1 cellular context compared by ENCODE assay signal in genomic region chr20:32902456-32903420, GRCh38.
A peak's percentile ranks its signal among the peaks of the same experiment; 100 is the strongest.
TF ChIP-seq lines count a peak whose summit lies in the region.

No MANE protein-coding gene starts in this region.

TF ChIP-seq in HepG2, 621 proteins besides CTCF, POLR2A, EP300 and RAD21 (continued from another document and continues in another):
- TF ChIP-seq, protein P1, sequence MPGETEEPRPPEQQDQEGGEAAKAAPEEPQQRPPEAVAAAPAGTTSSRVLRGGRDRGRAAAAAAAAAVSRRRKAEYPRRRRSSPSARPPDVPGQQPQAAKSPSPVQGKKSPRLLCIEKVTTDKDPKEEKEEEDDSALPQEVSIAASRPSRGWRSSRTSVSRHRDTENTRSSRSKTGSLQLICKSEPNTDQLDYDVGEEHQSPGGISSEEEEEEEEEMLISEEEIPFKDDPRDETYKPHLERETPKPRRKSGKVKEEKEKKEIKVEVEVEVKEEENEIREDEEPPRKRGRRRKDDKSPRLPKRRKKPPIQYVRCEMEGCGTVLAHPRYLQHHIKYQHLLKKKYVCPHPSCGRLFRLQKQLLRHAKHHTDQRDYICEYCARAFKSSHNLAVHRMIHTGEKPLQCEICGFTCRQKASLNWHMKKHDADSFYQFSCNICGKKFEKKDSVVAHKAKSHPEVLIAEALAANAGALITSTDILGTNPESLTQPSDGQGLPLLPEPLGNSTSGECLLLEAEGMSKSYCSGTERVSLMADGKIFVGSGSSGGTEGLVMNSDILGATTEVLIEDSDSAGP (CRISPR knock-in tag; IDR thresholded peaks at IDR 0.05; ENCODE audit: borderline replicate concordance), result peak; percentile 76; the same call in 1 of the 2 replicates
- TF ChIP-seq SRF (IDR thresholded peaks at IDR 0.05; ENCODE audit: low read depth, low read length) (peak; percentile 75; the same call in 1 of the 2 replicates), BORCS8-MEF2B (CRISPR knock-in tag; IDR thresholded peaks at IDR 0.05) (peak; percentile 61; the same call in 1 of the 2 replicates), HOXA5 (CRISPR knock-in tag; IDR thresholded peaks at IDR 0.05) (0 out of 2 replicates have a peak, but pooled peaks have one; percentile 44), ZMYM2 (CRISPR knock-in tag; IDR thresholded peaks at IDR 0.05) (0 out of 2 replicates have a peak, but pooled peaks have one; percentile 55), JUNB (CRISPR knock-in tag; IDR thresholded peaks at IDR 0.05; ENCODE audit: borderline replicate concordance) (no peak), RNF2 (conservative IDR thresholded peaks at IDR 0.05; ENCODE audit: low read depth) (0 out of 2 replicates have a peak, but pooled peaks have one; percentile 36), HNRNPL (IDR thresholded peaks at IDR 0.05; ENCODE audit: low read depth, low read length) (peak; percentile 98), KLF12 (CRISPR knock-in tag; IDR thresholded peaks at IDR 0.05; ENCODE audit: borderline replicate concordance) (0 out of 2 replicates have a peak, but pooled peaks have one; percentile 39), ZBTB38 (CRISPR knock-in tag; IDR thresholded peaks at IDR 0.05) (peak; percentile 54; the same call in 1 of the 2 replicates), SMC3 (IDR thresholded peaks at IDR 0.05; ENCODE audit: low read length) (peak; percentile 97), ZNF256 (CRISPR knock-in tag; conservative IDR thresholded peaks at IDR 0.05) (peak; percentile 54; the same call in 1 of the 2 replicates), EEA1 (CRISPR knock-in tag; IDR thresholded peaks at IDR 0.05; ENCODE audit: borderline replicate concordance) (no peak), JARID2 (CRISPR knock-in tag; IDR thresholded peaks at IDR 0.05; ENCODE audit: insufficient replicate concordance) (peak; percentile 91), NFKB2 (CRISPR knock-in tag; IDR thresholded peaks at IDR 0.05; ENCODE audit: borderline replicate concordance) (peak; percentile 18; the same call in 1 of the 2 replicates), IRF9 (CRISPR knock-in tag; IDR thresholded peaks at IDR 0.05; ENCODE audit: borderline replicate concordance) (peak; percentile 52; the same call in 1 of the 2 replicates), ZNF3 (CRISPR knock-in tag; IDR thresholded peaks at IDR 0.05) (peak; percentile 69; the same call in 1 of the 2 replicates), RBM39 (IDR thresholded peaks at IDR 0.05; ENCODE audit: low read depth, low read length, poor library complexity, severe bottlenecking) (peak; percentile 34), MED1 (CRISPR knock-in tag; IDR thresholded peaks at IDR 0.05) (peak; percentile 42; the same call in 1 of the 2 replicates), YY1 (IDR thresholded peaks at IDR 0.05; ENCODE audit: insufficient read depth, insufficient replicate concordance, low read depth, low read length) (peak; percentile 51), SAFB2 (CRISPR knock-in tag; IDR thresholded peaks at IDR 0.05; ENCODE audit: borderline replicate concordance, low read depth) (peak; percentile 59; the same call in 1 of the 2 replicates), NFIB (CRISPR knock-in tag; IDR thresholded peaks at IDR 0.05; ENCODE audit: borderline replicate concordance) (0 out of 2 replicates have a peak, but pooled peaks have one; percentile 36), MYNN (CRISPR knock-in tag; IDR thresholded peaks at IDR 0.05; ENCODE audit: low read depth) (0 out of 2 replicates have a peak, but pooled peaks have one; percentile 59), ZFP90 (CRISPR knock-in tag; IDR thresholded peaks at IDR 0.05; ENCODE audit: borderline replicate concordance) (0 out of 2 replicates have a peak, but pooled peaks have one; percentile 16), KAT2B (IDR thresholded peaks at IDR 0.05; ENCODE audit: borderline replicate concordance, low read depth, low read length) (0 out of 2 replicates have a peak, but pooled peaks have one; percentile 1), SP1 (IDR thresholded peaks at IDR 0.05) (no peak), SP1 (CRISPR knock-in tag; IDR thresholded peaks at IDR 0.05) (0 out of 2 replicates have a peak, but pooled peaks have one; percentile 21), MTA1 (CRISPR knock-in tag; IDR thresholded peaks at IDR 0.05; ENCODE audit: borderline replicate concordance) (no peak), GATAD1 (CRISPR knock-in tag; IDR thresholded peaks at IDR 0.05) (0 out of 2 replicates have a peak, but pooled peaks have one; percentile 47), ZNF605 (CRISPR knock-in tag; IDR thresholded peaks at IDR 0.05) (peak; percentile 69; the same call in 1 of the 2 replicates), ZMYM3 (CRISPR knock-in tag; IDR thresholded peaks at IDR 0.05) (peak; percentile 76), MEIS2 (CRISPR knock-in tag; IDR thresholded peaks at IDR 0.05) (peak; percentile 56; the same call in 1 of the 2 replicates), ZNF619 (CRISPR knock-in tag; IDR thresholded peaks at IDR 0.05) (peak; percentile 85; the same call in 1 of the 2 replicates), MIXL1 (CRISPR knock-in tag; IDR thresholded peaks at IDR 0.05) (peak; percentile 59; the same call in 1 of the 2 replicates), FOXA3 (CRISPR knock-in tag; IDR thresholded peaks at IDR 0.05) (peak; percentile 41; the same call in 1 of the 2 replicates), ETV6 (CRISPR knock-in tag; conservative IDR thresholded peaks at IDR 0.05) (peak; percentile 55; the same call in 1 of the 2 replicates), ZNF768 (CRISPR knock-in tag; IDR thresholded peaks at IDR 0.05) (peak; percentile 44; the same call in 1 of the 2 replicates), GABPB1 (CRISPR knock-in tag; IDR thresholded peaks at IDR 0.05) (peak; percentile 18; the same call in 1 of the 2 replicates), ZKSCAN1 (IDR thresholded peaks at IDR 0.05; ENCODE audit: low read length) (no peak), KAT7 (CRISPR knock-in tag; IDR thresholded peaks at IDR 0.05; ENCODE audit: borderline replicate concordance) (peak; percentile 34; the same call in 1 of the 2 replicates), STAT6 (CRISPR knock-in tag; IDR thresholded peaks at IDR 0.05; ENCODE audit: borderline replicate concordance) (no peak), SRY (CRISPR knock-in tag; IDR thresholded peaks at IDR 0.05) (no peak; the same call in 1 of the 2 replicates), ZNF121 (CRISPR knock-in tag; IDR thresholded peaks at IDR 0.05) (peak; percentile 99), ZBTB26 (CRISPR knock-in tag; IDR thresholded peaks at IDR 0.05; ENCODE audit: borderline replicate concordance) (0 out of 2 replicates have a peak, but pooled peaks have one; percentile 53)
- TF ChIP-seq, protein P2, sequence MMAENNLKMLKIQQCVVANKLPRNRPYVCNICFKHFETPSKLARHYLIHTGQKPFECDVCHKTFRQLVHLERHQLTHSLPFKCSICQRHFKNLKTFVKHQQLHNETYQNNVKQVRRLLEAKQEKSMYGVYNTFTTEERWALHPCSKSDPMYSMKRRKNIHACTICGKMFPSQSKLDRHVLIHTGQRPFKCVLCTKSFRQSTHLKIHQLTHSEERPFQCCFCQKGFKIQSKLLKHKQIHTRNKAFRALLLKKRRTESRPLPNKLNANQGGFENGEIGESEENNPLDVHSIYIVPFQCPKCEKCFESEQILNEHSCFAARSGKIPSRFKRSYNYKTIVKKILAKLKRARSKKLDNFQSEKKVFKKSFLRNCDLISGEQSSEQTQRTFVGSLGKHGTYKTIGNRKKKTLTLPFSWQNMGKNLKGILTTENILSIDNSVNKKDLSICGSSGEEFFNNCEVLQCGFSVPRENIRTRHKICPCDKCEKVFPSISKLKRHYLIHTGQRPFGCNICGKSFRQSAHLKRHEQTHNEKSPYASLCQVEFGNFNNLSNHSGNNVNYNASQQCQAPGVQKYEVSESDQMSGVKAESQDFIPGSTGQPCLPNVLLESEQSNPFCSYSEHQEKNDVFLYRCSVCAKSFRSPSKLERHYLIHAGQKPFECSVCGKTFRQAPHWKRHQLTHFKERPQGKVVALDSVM (CRISPR knock-in tag; IDR thresholded peaks at IDR 0.05), result peak; percentile 62; the same call in 1 of the 2 replicates
- TF ChIP-seq, protein P3, sequence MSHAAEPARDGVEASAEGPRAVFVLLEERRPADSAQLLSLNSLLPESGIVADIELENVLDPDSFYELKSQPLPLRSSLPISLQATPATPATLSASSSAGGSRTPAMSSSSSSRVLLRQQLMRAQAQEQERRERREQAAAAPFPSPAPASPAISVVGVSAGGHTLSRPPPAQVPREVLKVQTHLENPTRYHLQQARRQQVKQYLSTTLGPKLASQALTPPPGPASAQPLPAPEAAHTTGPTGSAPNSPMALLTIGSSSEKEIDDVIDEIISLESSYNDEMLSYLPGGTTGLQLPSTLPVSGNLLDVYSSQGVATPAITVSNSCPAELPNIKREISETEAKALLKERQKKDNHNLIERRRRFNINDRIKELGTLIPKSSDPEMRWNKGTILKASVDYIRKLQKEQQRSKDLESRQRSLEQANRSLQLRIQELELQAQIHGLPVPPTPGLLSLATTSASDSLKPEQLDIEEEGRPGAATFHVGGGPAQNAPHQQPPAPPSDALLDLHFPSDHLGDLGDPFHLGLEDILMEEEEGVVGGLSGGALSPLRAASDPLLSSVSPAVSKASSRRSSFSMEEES (CRISPR knock-in tag; IDR thresholded peaks at IDR 0.05), result 0 out of 2 replicates have a peak, but pooled peaks have one; percentile 38
- TF ChIP-seq, protein P4, sequence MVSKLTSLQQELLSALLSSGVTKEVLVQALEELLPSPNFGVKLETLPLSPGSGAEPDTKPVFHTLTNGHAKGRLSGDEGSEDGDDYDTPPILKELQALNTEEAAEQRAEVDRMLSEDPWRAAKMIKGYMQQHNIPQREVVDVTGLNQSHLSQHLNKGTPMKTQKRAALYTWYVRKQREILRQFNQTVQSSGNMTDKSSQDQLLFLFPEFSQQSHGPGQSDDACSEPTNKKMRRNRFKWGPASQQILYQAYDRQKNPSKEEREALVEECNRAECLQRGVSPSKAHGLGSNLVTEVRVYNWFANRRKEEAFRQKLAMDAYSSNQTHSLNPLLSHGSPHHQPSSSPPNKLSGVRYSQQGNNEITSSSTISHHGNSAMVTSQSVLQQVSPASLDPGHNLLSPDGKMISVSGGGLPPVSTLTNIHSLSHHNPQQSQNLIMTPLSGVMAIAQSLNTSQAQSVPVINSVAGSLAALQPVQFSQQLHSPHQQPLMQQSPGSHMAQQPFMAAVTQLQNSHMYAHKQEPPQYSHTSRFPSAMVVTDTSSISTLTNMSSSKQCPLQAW (CRISPR knock-in tag; IDR thresholded peaks at IDR 0.05), result peak; percentile 57; the same call in 1 of the 2 replicates
- TF ChIP-seq, protein P5, sequence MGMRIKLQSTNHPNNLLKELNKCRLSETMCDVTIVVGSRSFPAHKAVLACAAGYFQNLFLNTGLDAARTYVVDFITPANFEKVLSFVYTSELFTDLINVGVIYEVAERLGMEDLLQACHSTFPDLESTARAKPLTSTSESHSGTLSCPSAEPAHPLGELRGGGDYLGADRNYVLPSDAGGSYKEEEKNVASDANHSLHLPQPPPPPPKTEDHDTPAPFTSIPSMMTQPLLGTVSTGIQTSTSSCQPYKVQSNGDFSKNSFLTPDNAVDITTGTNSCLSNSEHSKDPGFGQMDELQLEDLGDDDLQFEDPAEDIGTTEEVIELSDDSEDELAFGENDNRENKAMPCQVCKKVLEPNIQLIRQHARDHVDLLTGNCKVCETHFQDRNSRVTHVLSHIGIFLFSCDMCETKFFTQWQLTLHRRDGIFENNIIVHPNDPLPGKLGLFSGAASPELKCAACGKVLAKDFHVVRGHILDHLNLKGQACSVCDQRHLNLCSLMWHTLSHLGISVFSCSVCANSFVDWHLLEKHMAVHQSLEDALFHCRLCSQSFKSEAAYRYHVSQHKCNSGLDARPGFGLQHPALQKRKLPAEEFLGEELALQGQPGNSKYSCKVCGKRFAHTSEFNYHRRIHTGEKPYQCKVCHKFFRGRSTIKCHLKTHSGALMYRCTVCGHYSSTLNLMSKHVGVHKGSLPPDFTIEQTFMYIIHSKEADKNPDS (CRISPR knock-in tag; IDR thresholded peaks at IDR 0.05), result no peak
- TF ChIP-seq, protein P6, sequence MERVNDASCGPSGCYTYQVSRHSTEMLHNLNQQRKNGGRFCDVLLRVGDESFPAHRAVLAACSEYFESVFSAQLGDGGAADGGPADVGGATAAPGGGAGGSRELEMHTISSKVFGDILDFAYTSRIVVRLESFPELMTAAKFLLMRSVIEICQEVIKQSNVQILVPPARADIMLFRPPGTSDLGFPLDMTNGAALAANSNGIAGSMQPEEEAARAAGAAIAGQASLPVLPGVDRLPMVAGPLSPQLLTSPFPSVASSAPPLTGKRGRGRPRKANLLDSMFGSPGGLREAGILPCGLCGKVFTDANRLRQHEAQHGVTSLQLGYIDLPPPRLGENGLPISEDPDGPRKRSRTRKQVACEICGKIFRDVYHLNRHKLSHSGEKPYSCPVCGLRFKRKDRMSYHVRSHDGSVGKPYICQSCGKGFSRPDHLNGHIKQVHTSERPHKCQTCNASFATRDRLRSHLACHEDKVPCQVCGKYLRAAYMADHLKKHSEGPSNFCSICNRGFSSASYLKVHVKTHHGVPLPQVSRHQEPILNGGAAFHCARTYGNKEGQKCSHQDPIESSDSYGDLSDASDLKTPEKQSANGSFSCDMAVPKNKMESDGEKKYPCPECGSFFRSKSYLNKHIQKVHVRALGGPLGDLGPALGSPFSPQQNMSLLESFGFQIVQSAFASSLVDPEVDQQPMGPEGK (CRISPR knock-in tag; IDR thresholded peaks at IDR 0.05), result peak; percentile 78
